Comparison of ENCODE assay signal across 18 cellular contexts in the genomic region with DNA sequence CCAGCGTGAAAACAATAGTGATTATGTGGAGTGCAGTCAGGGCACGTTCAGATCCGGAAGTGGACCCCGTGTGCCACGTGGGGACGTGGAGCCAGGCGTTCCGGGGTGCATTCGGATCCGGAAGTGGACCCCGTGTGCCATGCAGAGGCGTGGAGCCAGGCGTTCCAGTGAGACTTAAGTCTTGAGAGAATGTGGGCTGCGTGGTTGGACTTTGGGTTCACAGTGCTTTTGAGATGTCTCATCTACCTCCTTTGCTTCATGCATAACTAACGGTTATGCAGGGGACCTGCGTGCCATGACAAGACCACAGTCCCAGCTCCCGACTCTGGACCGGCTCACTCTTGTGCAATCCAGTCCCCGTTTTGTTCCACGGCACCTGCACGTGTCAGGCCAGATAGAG. TPM values are rescaled to one million over a fixed set of nuclear protein-coding genes. Genes with fewer than 3 reads are reported as not detected.
A peak's percentile ranks its signal among the peaks of the same experiment; 100 is the strongest.
DNase-seq lines count a peak whose midpoint lies in the region; ATAC-seq and TF ChIP-seq lines count a peak whose summit lies in the region.
"Had no signal": no experiment of that assay in that cellular context is flagged by ENCODE, and none has a peak within 500 bp of the region (broad histone marks: within the 10 kb centered on the region; RNA-seq: fewer than 3 reads in every experiment).

No MANE protein-coding gene starts in this region.

- peaks cover 12% of the 10 kb centered on the region for H4K20me1 ChIP-seq in IMR-90 (ENCODE audit: insufficient read depth, low read length)

- H3K9ac ChIP-seq in IMR-90 (ENCODE audit: low read depth, low read length), result no peak overlapping the region
- H3K9ac ChIP-seq: BLaER1 treated with 17β-estradiol and CSF1 and Interleukin-3, amounts not matched to agents 10 nM and 100 nM had no signal

- H2AK5ac ChIP-seq in IMR-90 (ENCODE audit: low read depth, low read length), result no peak overlapping the region

- H4K8ac ChIP-seq in IMR-90 (ENCODE audit: low read depth in 2 of 2, low read length in 2 of 2), result no peak overlapping the region

- 90% methylated on average over 6 of the region's 21 CpGs; no CpG with 5 or more reads in 1 of the 2 experiments for WGBS in IMR-90 (ENCODE audit: extremely low coverage in 2 of 2, insufficient read length in 1 of 2), 2 experiments
- 86 to 96% (median 87%) methylated on average over 21 of the region's 21 CpGs for WGBS in spleen, 5 donors

- H2AFZ ChIP-seq in IMR-90 (replicated peaks; ENCODE audit: low read length, poor library complexity), result no peak overlapping the region

- H3K23ac ChIP-seq in IMR-90 (ENCODE audit: low read depth, low read length), result no peak overlapping the region

- intact Hi-C loops in IMR-90 (cut with micrococcal nuclease) (no loop called here), spleen (cut with DNase I; ENCODE audit: low total_unique reads) (no loop called here)

- no peak overlapping the region for H2BK20ac ChIP-seq in IMR-90 (ENCODE audit: low read depth, low read length)

- no peak overlapping the region for H2BK15ac ChIP-seq in IMR-90 (ENCODE audit: low read depth, low read length)

- no peak overlapping the region for H3K4me2 ChIP-seq in IMR-90 (ENCODE audit: low read depth, low read length)
- H3K4me2 ChIP-seq: BLaER1 treated with 17β-estradiol and CSF1 and Interleukin-3, amounts not matched to agents 10 nM and 100 nM had no signal

- H3K36me3 ChIP-seq in IMR-90 (ENCODE audit: control insufficient read depth, insufficient read depth, low read length), result peaks cover 58% of the 10 kb centered on the region
- peaks cover 6 to 100% (median 73%) of the 10 kb centered on the region in 6 donors for H3K36me3 ChIP-seq in spleen

- no peak for TF ChIP-seq RAD21 in IMR-90 (IDR thresholded peaks at IDR 0.05; ENCODE audit: low read length)

- no peak overlapping the region for H2BK5ac ChIP-seq in IMR-90 (ENCODE audit: low read depth, low read length, poor library complexity, severe bottlenecking)

- POLR2A ChIA-PET in IMR-90 (lab: Charles Lee; ENCODE audit: unreplicated experiment), result no interaction called here

- TF ChIP-seq CTCF in IMR-90 (conservative IDR thresholded peaks at IDR 0.05; ENCODE audit: low read depth, low read length) (no peak), spleen (IDR thresholded peaks at IDR 0.05 in 8 of 11, conservative IDR thresholded peaks at IDR 0.05 in 3 of 11) (no peak)

- H3K56ac ChIP-seq in IMR-90 (ENCODE audit: extremely low read depth, insufficient read depth, low read length), result no peak overlapping the region

- H2AK9ac ChIP-seq in IMR-90 (replicated peaks; ENCODE audit: low read depth, low read length, poor library complexity), result no peak overlapping the region

- in situ Hi-C loops in IMR-90 (cut with MboI; ENCODE audit: low sequenced_read_pairs), result no loop called here

- no peak overlapping the region for H3K14ac ChIP-seq in IMR-90 (replicated peaks; ENCODE audit: low read depth, low read length)

- no peaks in the 10 kb centered on the region for H3K27me3 Mint-ChIP-seq in activated CD8-positive, alpha-beta memory T cell treated with anti-CD3 and anti-CD28 coated beads, Interleukin-2, amount 10 ng/mL, durations not matched to agents 7 days and 5 days
- no peaks in the 10 kb centered on the region for H3K27me3 Mint-ChIP-seq in effector memory CD8-positive, alpha-beta T cell

- 0 out of 2 replicates have a peak, but pooled peaks cover 8% of the 10 kb centered on the region for H3K9me1 ChIP-seq in IMR-90 (ENCODE audit: insufficient read depth, low read length)

- no peak overlapping the region for H3K18ac ChIP-seq in IMR-90 (ENCODE audit: low read depth, low read length)

- H3K4me1 ChIP-seq in IMR-90 (ENCODE audit: control insufficient read depth, insufficient read depth, low read length) (no peaks in the 10 kb centered on the region), spleen (no peaks in the 10 kb centered on the region)
- H3K4me1 ChIP-seq: BLaER1 treated with 17β-estradiol and CSF1 and Interleukin-3, amounts not matched to agents 10 nM and 100 nM had no signal

- H3K4me3 Mint-ChIP-seq in activated CD8-positive, alpha-beta memory T cell treated with anti-CD3 and anti-CD28 coated beads, Interleukin-2, amount 10 ng/mL, durations not matched to agents 7 days and 5 days, result no peak overlapping the region
- no peak overlapping the region for H3K4me3 Mint-ChIP-seq in effector memory CD8-positive, alpha-beta T cell
- H3K4me3 Mint-ChIP-seq: CD8-positive, alpha-beta T cell had no signal

- peaks cover 26% of the 10 kb centered on the region for H3K4me1 Mint-ChIP-seq in activated CD8-positive, alpha-beta memory T cell treated with anti-CD3 and anti-CD28 coated beads, Interleukin-2, amount 10 ng/mL, durations not matched to agents 7 days and 5 days
- peaks cover 9 to 12% of the 10 kb centered on the region in 2 donors for H3K4me1 Mint-ChIP-seq in effector memory CD8-positive, alpha-beta T cell (ENCODE audit: low read depth in 2 of 2)

- no peak overlapping the region for H4K5ac ChIP-seq in IMR-90 (ENCODE audit: low read depth, low read length)

- dilution Hi-C loops in IMR-90 (cut with HindIII; ENCODE audit: low sequenced_read_pairs, unreplicated experiment), result no loop called here

- H3K4ac ChIP-seq in IMR-90 (ENCODE audit: low read depth, low read length), result no peak overlapping the region

- H3K4me3 ChIP-seq in IMR-90 (ENCODE audit: insufficient read depth, low read depth, low read length) (no peak overlapping the region), spleen (no peak overlapping the region)
- H3K4me3 ChIP-seq: BLaER1 treated with 17β-estradiol and CSF1 and Interleukin-3, amounts not matched to agents 10 nM and 100 nM; K562 had no signal

- TF ChIP-seq POLR2A in IMR-90 (IDR thresholded peaks at IDR 0.05; ENCODE audit: low read depth, low read length) (no peak), spleen (IDR thresholded peaks at IDR 0.05) (no peak)

- H3K27ac Mint-ChIP-seq in activated CD8-positive, alpha-beta memory T cell treated with anti-CD3 and anti-CD28 coated beads, Interleukin-2, amount 10 ng/mL, durations not matched to agents 7 days and 5 days, result peak overlapping the region; percentile 54
- H3K27ac Mint-ChIP-seq in effector memory CD8-positive, alpha-beta T cell, result peak overlapping the region; percentile 33 to 35

- peaks cover 76% of the 10 kb centered on the region for H3K36me3 Mint-ChIP-seq in activated CD8-positive, alpha-beta memory T cell treated with anti-CD3 and anti-CD28 coated beads, Interleukin-2, amount 10 ng/mL, durations not matched to agents 7 days and 5 days
- peaks cover 83% of the 10 kb centered on the region for H3K36me3 Mint-ChIP-seq in effector memory CD8-positive, alpha-beta T cell (ENCODE audit: insufficient read depth)

- H3K9me3 ChIP-seq in IMR-90 (ENCODE audit: control insufficient read depth, insufficient read depth, low read length), result no peaks in the 10 kb centered on the region
- H3K9me3 ChIP-seq in spleen, result no peaks in the 10 kb centered on the region
- H3K9me3 ChIP-seq: BLaER1 treated with 17β-estradiol and CSF1 and Interleukin-3, amounts not matched to agents 10 nM and 100 nM had no signal

- BruUV-seq in IMR-90 (replicated peaks; lab: Mats Ljungman, UMichigan), result no TSS peak

- peak; percentile 56 for ATAC-seq in activated CD8-positive, alpha-beta memory T cell treated with anti-CD3 and anti-CD28 coated beads, Interleukin-2, amount 10 ng/mL, durations not matched to agents 7 days and 5 days
- no peak for ATAC-seq in IMR-90 (ENCODE audit: low read depth)
- no peak for ATAC-seq in effector memory CD8-positive, alpha-beta T cell (replicated peaks)
- no peak for ATAC-seq in HG02970 (IDR thresholded peaks at IDR 0.05; ENCODE audit: low FRiP score, unreplicated experiment)
- ATAC-seq: CD8-positive, alpha-beta T cell; K562 had no signal

- H3K27me3 ChIP-seq in IMR-90 (ENCODE audit: control insufficient read depth, insufficient read depth, low read length), result no peaks in the 10 kb centered on the region
- no peaks in the 10 kb centered on the region for H3K27me3 ChIP-seq in spleen (replicated peaks in 1 of 7)
- H3K27me3 ChIP-seq: BLaER1 treated with 17β-estradiol and CSF1 and Interleukin-3, amounts not matched to agents 10 nM and 100 nM had no signal

- H4K91ac ChIP-seq in IMR-90 (ENCODE audit: insufficient read depth, low read depth, low read length), result no peak overlapping the region

- no peak overlapping the region for H2BK120ac ChIP-seq in IMR-90 (ENCODE audit: low read depth, low read length)

- peaks cover 10 to 37% of the 10 kb centered on the region in 2 experiments for H3K79me1 ChIP-seq in IMR-90 (ENCODE audit: low read depth in 1 of 2, low read length in 2 of 2)

- DNase-seq in activated CD8-positive, alpha-beta memory T cell treated with anti-CD3 and anti-CD28 coated beads, Interleukin-2, amount 10 ng/mL, durations not matched to agents 7 days and 5 days, result peak; percentile 69
- DNase-seq in activated CD8-positive, alpha-beta memory T cell treated with anti-CD3 and anti-CD28 coated beads for 24 hours, result no peak
- DNase-seq in IMR-90, result no peak
- DNase-seq in effector memory CD8-positive, alpha-beta T cell, result no peak
- peak; percentile 61 for DNase-seq in spleen
- DNase-seq in HuH-7.5 (ENCODE audit: low spot score), result no peak
- DNase-seq: 8988T; CD8-positive, alpha-beta T cell; MM.1S; NCI-H1048; NCI-H1417 treated with DMSO at 0.1 percent for 48 hours; NCI-H187; NCI-H446 treated with DMSO at 0.1 percent for 48 hours; NCI-H526 treated with DMSO at 0.1 percent for 48 hours; SHP77 had no signal

- H3K27ac ChIP-seq in IMR-90 (ENCODE audit: insufficient read depth, low read length), result no peak overlapping the region
- H3K27ac ChIP-seq in spleen, result no peak overlapping the region
- H3K27ac ChIP-seq: BLaER1 treated with 17β-estradiol and CSF1 and Interleukin-3, amounts not matched to agents 10 nM and 100 nM had no signal

- CTCF ChIA-PET in activated CD8-positive, alpha-beta memory T cell treated with anti-CD3 and anti-CD28 coated beads, Interleukin-2, amount 10 ng/mL, durations not matched to agents 7 days and 5 days (lab: Charles Lee), result interaction anchor here (1.1 kb wide), 1 partner anchor 18 kb away, joined by 3 read pairs; no protein-coding TSS in a partner anchor
- CTCF ChIA-PET in IMR-90 (lab: Yijun Ruan, JAX), result no interaction called here

- no peaks in the 10 kb centered on the region for H3K9me3 Mint-ChIP-seq in activated CD8-positive, alpha-beta memory T cell treated with anti-CD3 and anti-CD28 coated beads, Interleukin-2, amount 10 ng/mL, durations not matched to agents 7 days and 5 days (ENCODE audit: low read depth)
- H3K9me3 Mint-ChIP-seq in effector memory CD8-positive, alpha-beta T cell, result no peaks in the 10 kb centered on the region
- H3K9me3 Mint-ChIP-seq: CD8-positive, alpha-beta T cell had no signal

TF ChIP-seq in IMR-90, 13 proteins besides CTCF, POLR2A, EP300 and RAD21 (continues in another document):
- TF ChIP-seq CEBPB (IDR thresholded peaks at IDR 0.05; ENCODE audit: low read depth, low read length), result 0 out of 2 replicates have a peak, but pooled peaks have one; percentile 22

RNA-seq across cellular contexts. Expression of a gene that starts 28.8 kb away (rescaled TPM):
- 10 to 100 TPM; 38.4 to 39.7 TPM for total RNA-seq in activated CD8-positive, alpha-beta memory T cell treated with anti-CD3 and anti-CD28 coated beads, Interleukin-2, amount 10 ng/mL, durations not matched to agents 7 days and 5 days
- 17.5 and 17.6 TPM in 2 replicates for total RNA-seq in IMR-90 (2012; rRNA removed)
- 13.4 and 14.5 TPM in 2 replicates for polyA plus RNA-seq in IMR-90 (2012; rRNA removed)
- 10.6 and 13.3 TPM in 2 replicates for polyA plus RNA-seq in IMR-90 (2012; cell fraction: cytosol; rRNA removed)
- polyA plus RNA-seq in IMR-90 (2012; cell fraction: nucleus; rRNA removed; ENCODE audit: low replicate concordance), result 23.9 and 32.2 TPM in 2 replicates
- 10 to 100 TPM; 24.5 to 54.6 (median 30.5) TPM for total RNA-seq in spleen
- 10 to 100 TPM; 13.6 to 20.8 (median 18.0) TPM for polyA plus RNA-seq in spleen

Comparison
In these comparisons a context has a peak if more than half of its experiments do, and no peak if none do; other contexts are left out.
1. DNase-seq: peak in activated CD8-positive, alpha-beta memory T cell treated with anti-CD3 and anti-CD28 coated beads, Interleukin-2, amount 10 ng/mL, durations not matched to agents 7 days and 5 days (single experiment) and spleen (single experiment); none in activated CD8-positive, alpha-beta memory T cell treated with anti-CD3 and anti-CD28 coated beads for 24 hours (single experiment), IMR-90 (single experiment), effector memory CD8-positive, alpha-beta T cell (0 of 3) and HuH-7.5 (single experiment).